Comparison of ENCODE assay signal across 1 cellular context in the genomic region with DNA sequence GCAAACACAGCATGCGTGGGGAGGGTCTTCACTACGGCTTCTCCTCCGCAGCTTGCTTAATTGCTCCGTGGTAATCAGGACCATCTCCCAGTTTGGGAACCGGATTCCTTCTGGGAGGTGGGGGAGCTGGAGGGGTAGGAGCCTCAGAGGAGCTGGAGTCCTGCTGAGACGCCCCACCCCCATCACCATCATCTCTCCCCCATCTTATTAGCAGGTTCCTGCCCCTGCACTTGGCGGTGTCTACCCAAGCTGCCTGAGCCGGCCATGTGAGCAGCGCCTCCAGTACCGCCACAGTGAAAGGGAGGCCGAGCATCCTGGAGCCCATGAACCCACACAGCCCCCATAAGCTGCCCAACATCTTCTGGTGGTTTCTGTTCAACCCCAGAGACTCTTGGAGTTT.
TF ChIP-seq lines count a peak whose summit lies in the region.

No MANE protein-coding gene starts in this region.

TF ChIP-seq in K562, 482 proteins besides CTCF, POLR2A, EP300 and RAD21:
- TF ChIP-seq, protein P1, sequence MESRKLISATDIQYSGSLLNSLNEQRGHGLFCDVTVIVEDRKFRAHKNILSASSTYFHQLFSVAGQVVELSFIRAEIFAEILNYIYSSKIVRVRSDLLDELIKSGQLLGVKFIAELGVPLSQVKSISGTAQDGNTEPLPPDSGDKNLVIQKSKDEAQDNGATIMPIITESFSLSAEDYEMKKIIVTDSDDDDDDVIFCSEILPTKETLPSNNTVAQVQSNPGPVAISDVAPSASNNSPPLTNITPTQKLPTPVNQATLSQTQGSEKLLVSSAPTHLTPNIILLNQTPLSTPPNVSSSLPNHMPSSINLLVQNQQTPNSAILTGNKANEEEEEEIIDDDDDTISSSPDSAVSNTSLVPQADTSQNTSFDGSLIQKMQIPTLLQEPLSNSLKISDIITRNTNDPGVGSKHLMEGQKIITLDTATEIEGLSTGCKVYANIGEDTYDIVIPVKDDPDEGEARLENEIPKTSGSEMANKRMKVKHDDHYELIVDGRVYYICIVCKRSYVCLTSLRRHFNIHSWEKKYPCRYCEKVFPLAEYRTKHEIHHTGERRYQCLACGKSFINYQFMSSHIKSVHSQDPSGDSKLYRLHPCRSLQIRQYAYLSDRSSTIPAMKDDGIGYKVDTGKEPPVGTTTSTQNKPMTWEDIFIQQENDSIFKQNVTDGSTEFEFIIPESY (CRISPR knock-in tag; IDR thresholded peaks at IDR 0.05) = peak; percentile 98
- TF ChIP-seq, protein P2, sequence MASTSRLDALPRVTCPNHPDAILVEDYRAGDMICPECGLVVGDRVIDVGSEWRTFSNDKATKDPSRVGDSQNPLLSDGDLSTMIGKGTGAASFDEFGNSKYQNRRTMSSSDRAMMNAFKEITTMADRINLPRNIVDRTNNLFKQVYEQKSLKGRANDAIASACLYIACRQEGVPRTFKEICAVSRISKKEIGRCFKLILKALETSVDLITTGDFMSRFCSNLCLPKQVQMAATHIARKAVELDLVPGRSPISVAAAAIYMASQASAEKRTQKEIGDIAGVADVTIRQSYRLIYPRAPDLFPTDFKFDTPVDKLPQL (IDR thresholded peaks at IDR 0.05; ENCODE audit: extremely low read depth, insufficient read length) = no peak
